1 cellular context compared by ENCODE assay signal in genomic region chr15:22263738-22264137, GRCh38.
TF ChIP-seq lines count a peak whose summit lies in the region.

No MANE protein-coding gene starts in this region.

TF ChIP-seq in A549, 52 proteins besides CTCF, POLR2A, EP300 and RAD21 (continued from another document):
- TF ChIP-seq PBX3 (IDR thresholded peaks at IDR 0.05) (no peak), SMC3 (IDR thresholded peaks at IDR 0.05) (no peak), FOSL2 (IDR thresholded peaks at IDR 0.05) (no peak), FOSL2 (CRISPR knock-in tag; IDR thresholded peaks at IDR 0.05) (no peak), CHD2 (IDR thresholded peaks at IDR 0.05; ENCODE audit: low read length, partially characterized antibody) (no peak), SREBF2 (IDR thresholded peaks at IDR 0.05) (no peak), ZC3H11A (IDR thresholded peaks at IDR 0.05) (no peak), POLR2AphosphoS2 (conservative IDR thresholded peaks at IDR 0.05; ENCODE audit: low read length) (no peak), CHD4 (IDR thresholded peaks at IDR 0.05; ENCODE audit: borderline replicate concordance) (no peak)
TF ChIP-seq in A549: peak in this region for 0.
